Comparison of ENCODE assay signal across 1 cellular context in genomic region chr19:11293468-11294389, GRCh38.
TF ChIP-seq lines count a peak whose summit lies in the region.

No MANE protein-coding gene starts in this region.

TF ChIP-seq in HepG2, 621 proteins besides CTCF, POLR2A, EP300 and RAD21 (continued from another document and continues in another):
- TF ChIP-seq, protein P1, sequence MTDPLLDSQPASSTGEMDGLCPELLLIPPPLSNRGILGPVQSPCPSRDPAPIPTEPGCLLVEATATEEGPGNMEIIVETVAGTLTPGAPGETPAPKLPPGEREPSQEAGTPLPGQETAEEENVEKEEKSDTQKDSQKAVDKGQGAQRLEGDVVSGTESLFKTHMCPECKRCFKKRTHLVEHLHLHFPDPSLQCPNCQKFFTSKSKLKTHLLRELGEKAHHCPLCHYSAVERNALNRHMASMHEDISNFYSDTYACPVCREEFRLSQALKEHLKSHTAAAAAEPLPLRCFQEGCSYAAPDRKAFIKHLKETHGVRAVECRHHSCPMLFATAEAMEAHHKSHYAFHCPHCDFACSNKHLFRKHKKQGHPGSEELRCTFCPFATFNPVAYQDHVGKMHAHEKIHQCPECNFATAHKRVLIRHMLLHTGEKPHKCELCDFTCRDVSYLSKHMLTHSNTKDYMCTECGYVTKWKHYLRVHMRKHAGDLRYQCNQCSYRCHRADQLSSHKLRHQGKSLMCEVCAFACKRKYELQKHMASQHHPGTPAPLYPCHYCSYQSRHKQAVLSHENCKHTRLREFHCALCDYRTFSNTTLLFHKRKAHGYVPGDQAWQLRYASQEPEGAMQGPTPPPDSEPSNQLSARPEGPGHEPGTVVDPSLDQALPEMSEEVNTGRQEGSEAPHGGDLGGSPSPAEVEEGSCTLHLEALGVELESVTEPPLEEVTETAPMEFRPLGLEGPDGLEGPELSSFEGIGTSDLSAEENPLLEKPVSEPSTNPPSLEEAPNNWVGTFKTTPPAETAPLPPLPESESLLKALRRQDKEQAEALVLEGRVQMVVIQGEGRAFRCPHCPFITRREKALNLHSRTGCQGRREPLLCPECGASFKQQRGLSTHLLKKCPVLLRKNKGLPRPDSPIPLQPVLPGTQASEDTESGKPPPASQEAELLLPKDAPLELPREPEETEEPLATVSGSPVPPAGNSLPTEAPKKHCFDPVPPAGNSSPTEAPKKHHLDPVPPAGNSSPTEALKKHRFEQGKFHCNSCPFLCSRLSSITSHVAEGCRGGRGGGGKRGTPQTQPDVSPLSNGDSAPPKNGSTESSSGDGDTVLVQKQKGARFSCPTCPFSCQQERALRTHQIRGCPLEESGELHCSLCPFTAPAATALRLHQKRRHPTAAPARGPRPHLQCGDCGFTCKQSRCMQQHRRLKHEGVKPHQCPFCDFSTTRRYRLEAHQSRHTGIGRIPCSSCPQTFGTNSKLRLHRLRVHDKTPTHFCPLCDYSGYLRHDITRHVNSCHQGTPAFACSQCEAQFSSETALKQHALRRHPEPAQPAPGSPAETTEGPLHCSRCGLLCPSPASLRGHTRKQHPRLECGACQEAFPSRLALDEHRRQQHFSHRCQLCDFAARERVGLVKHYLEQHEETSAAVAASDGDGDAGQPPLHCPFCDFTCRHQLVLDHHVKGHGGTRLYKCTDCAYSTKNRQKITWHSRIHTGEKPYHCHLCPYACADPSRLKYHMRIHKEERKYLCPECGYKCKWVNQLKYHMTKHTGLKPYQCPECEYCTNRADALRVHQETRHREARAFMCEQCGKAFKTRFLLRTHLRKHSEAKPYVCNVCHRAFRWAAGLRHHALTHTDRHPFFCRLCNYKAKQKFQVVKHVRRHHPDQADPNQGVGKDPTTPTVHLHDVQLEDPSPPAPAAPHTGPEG (CRISPR knock-in tag; IDR thresholded peaks at IDR 0.05): peak; percentile 25; the same call in 1 of the 2 replicates
- no peak for TF ChIP-seq SP1 (IDR thresholded peaks at IDR 0.05)
- peak; percentile 65 for TF ChIP-seq SP1 (CRISPR knock-in tag; IDR thresholded peaks at IDR 0.05)
- no peak for TF ChIP-seq ZNF83 (CRISPR knock-in tag; IDR thresholded peaks at IDR 0.05; ENCODE audit: borderline replicate concordance)
- TF ChIP-seq, protein P2, sequence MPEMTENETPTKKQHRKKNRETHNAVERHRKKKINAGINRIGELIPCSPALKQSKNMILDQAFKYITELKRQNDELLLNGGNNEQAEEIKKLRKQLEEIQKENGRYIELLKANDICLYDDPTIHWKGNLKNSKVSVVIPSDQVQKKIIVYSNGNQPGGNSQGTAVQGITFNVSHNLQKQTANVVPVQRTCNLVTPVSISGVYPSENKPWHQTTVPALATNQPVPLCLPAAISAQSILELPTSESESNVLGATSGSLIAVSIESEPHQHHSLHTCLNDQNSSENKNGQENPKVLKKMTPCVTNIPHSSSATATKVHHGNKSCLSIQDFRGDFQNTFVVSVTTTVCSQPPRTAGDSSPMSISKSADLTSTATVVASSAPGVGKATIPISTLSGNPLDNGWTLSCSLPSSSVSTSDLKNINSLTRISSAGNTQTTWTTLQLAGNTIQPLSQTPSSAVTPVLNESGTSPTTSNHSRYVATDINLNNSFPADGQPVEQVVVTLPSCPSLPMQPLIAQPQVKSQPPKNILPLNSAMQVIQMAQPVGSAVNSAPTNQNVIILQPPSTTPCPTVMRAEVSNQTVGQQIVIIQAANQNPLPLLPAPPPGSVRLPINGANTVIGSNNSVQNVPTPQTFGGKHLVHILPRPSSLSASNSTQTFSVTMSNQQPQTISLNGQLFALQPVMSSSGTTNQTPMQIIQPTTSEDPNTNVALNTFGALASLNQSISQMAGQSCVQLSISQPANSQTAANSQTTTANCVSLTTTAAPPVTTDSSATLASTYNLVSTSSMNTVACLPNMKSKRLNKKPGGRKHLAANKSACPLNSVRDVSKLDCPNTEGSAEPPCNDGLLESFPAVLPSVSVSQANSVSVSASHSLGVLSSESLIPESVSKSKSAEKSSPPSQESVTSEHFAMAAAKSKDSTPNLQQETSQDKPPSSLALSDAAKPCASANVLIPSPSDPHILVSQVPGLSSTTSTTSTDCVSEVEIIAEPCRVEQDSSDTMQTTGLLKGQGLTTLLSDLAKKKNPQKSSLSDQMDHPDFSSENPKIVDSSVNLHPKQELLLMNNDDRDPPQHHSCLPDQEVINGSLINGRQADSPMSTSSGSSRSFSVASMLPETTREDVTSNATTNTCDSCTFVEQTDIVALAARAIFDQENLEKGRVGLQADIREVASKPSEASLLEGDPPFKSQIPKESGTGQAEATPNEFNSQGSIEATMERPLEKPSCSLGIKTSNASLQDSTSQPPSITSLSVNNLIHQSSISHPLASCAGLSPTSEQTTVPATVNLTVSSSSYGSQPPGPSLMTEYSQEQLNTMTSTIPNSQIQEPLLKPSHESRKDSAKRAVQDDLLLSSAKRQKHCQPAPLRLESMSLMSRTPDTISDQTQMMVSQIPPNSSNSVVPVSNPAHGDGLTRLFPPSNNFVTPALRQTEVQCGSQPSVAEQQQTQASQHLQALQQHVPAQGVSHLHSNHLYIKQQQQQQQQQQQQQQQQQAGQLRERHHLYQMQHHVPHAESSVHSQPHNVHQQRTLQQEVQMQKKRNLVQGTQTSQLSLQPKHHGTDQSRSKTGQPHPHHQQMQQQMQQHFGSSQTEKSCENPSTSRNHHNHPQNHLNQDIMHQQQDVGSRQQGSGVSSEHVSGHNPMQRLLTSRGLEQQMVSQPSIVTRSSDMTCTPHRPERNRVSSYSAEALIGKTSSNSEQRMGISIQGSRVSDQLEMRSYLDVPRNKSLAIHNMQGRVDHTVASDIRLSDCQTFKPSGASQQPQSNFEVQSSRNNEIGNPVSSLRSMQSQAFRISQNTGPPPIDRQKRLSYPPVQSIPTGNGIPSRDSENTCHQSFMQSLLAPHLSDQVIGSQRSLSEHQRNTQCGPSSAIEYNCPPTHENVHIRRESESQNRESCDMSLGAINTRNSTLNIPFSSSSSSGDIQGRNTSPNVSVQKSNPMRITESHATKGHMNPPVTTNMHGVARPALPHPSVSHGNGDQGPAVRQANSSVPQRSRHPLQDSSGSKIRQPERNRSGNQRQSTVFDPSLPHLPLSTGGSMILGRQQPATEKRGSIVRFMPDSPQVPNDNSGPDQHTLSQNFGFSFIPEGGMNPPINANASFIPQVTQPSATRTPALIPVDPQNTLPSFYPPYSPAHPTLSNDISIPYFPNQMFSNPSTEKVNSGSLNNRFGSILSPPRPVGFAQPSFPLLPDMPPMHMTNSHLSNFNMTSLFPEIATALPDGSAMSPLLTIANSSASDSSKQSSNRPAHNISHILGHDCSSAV (CRISPR knock-in tag; IDR thresholded peaks at IDR 0.05; ENCODE audit: borderline replicate concordance): no peak
- TF ChIP-seq, protein P3, sequence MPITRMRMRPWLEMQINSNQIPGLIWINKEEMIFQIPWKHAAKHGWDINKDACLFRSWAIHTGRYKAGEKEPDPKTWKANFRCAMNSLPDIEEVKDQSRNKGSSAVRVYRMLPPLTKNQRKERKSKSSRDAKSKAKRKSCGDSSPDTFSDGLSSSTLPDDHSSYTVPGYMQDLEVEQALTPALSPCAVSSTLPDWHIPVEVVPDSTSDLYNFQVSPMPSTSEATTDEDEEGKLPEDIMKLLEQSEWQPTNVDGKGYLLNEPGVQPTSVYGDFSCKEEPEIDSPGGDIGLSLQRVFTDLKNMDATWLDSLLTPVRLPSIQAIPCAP (CRISPR knock-in tag; IDR thresholded peaks at IDR 0.05; ENCODE audit: low read depth): no peak
- no peak for TF ChIP-seq ZNF3 (CRISPR knock-in tag; IDR thresholded peaks at IDR 0.05)
- no peak for TF ChIP-seq PREB (CRISPR knock-in tag; IDR thresholded peaks at IDR 0.05)
- TF ChIP-seq CREM (IDR thresholded peaks at IDR 0.05): 0 out of 2 replicates have a peak, but pooled peaks have one; percentile 25
- no peak; the same call in 1 of the 2 replicates for TF ChIP-seq CREM (CRISPR knock-in tag; IDR thresholded peaks at IDR 0.05)
- TF ChIP-seq SMAD3 (CRISPR knock-in tag; IDR thresholded peaks at IDR 0.05): 0 out of 2 replicates have a peak, but pooled peaks have one; percentile 41
- peak; percentile 33; the same call in 1 of the 2 replicates for TF ChIP-seq ZMYM4 (CRISPR knock-in tag; IDR thresholded peaks at IDR 0.05)
- TF ChIP-seq SMYD3 (CRISPR knock-in tag; IDR thresholded peaks at IDR 0.05): no peak
- TF ChIP-seq ZC3H13 (CRISPR knock-in tag; IDR thresholded peaks at IDR 0.05): no peak
- peak; percentile 42; the same call in 1 of the 2 replicates for TF ChIP-seq FOXA3 (CRISPR knock-in tag; IDR thresholded peaks at IDR 0.05)
- TF ChIP-seq, protein P4, sequence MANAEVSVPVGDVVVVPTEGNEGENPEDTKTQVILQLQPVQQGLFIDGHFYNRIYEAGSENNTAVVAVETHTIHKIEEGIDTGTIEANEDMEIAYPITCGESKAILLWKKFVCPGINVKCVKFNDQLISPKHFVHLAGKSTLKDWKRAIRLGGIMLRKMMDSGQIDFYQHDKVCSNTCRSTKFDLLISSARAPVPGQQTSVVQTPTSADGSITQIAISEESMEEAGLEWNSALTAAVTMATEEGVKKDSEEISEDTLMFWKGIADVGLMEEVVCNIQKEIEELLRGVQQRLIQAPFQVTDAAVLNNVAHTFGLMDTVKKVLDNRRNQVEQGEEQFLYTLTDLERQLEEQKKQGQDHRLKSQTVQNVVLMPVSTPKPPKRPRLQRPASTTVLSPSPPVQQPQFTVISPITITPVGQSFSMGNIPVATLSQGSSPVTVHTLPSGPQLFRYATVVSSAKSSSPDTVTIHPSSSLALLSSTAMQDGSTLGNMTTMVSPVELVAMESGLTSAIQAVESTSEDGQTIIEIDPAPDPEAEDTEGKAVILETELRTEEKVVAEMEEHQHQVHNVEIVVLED (CRISPR knock-in tag; IDR thresholded peaks at IDR 0.05; ENCODE audit: borderline replicate concordance): peak; percentile 47; the same call in 1 of the 2 replicates
- TF ChIP-seq RCOR2 (CRISPR knock-in tag; IDR thresholded peaks at IDR 0.05): no peak
- peak; percentile 16; the same call in 1 of the 2 replicates for TF ChIP-seq TFAP4 (IDR thresholded peaks at IDR 0.05; ENCODE audit: borderline replicate concordance, low read depth)
- no peak for TF ChIP-seq ZBTB42 (CRISPR knock-in tag; IDR thresholded peaks at IDR 0.05)
- TF ChIP-seq ZNF225 (CRISPR knock-in tag; IDR thresholded peaks at IDR 0.05): no peak
- TF ChIP-seq BRCA1 (CRISPR knock-in tag; IDR thresholded peaks at IDR 0.05): no peak
- TF ChIP-seq, protein P5, sequence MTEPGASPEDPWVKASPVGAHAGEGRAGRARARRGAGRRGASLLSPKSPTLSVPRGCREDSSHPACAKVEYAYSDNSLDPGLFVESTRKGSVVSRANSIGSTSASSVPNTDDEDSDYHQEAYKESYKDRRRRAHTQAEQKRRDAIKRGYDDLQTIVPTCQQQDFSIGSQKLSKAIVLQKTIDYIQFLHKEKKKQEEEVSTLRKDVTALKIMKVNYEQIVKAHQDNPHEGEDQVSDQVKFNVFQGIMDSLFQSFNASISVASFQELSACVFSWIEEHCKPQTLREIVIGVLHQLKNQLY (CRISPR knock-in tag; IDR thresholded peaks at IDR 0.05): no peak
- TF ChIP-seq RXRB (CRISPR knock-in tag; IDR thresholded peaks at IDR 0.05; ENCODE audit: borderline replicate concordance): no peak
- TF ChIP-seq, protein P6, sequence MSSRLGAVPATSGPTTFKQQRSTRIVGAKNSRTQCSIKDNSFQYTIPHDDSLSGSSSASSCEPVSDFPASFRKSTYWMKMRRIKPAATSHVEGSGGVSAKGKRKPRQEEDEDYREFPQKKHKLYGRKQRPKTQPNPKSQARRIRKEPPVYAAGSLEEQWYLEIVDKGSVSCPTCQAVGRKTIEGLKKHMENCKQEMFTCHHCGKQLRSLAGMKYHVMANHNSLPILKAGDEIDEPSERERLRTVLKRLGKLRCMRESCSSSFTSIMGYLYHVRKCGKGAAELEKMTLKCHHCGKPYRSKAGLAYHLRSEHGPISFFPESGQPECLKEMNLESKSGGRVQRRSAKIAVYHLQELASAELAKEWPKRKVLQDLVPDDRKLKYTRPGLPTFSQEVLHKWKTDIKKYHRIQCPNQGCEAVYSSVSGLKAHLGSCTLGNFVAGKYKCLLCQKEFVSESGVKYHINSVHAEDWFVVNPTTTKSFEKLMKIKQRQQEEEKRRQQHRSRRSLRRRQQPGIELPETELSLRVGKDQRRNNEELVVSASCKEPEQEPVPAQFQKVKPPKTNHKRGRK (CRISPR knock-in tag; IDR thresholded peaks at IDR 0.05): no peak
- no peak for TF ChIP-seq ZNF597 (CRISPR knock-in tag; IDR thresholded peaks at IDR 0.05)
- TF ChIP-seq ZMYM3 (CRISPR knock-in tag; IDR thresholded peaks at IDR 0.05): peak; percentile 68; the same call in 1 of the 2 replicates
- no peak for TF ChIP-seq POLR2AphosphoS5 (IDR thresholded peaks at IDR 0.05; ENCODE audit: low read depth, low read length)
- peak; percentile 47; the same call in 1 of the 2 replicates for TF ChIP-seq CEBPG (CRISPR knock-in tag; IDR thresholded peaks at IDR 0.05)
- TF ChIP-seq HES4 (CRISPR knock-in tag; IDR thresholded peaks at IDR 0.05; ENCODE audit: borderline replicate concordance): no peak
- TF ChIP-seq KMT2A (CRISPR knock-in tag; IDR thresholded peaks at IDR 0.05): 0 out of 2 replicates have a peak, but pooled peaks have one; percentile 20
- no peak for TF ChIP-seq CREB1 (IDR thresholded peaks at IDR 0.05)
- TF ChIP-seq CREB1 (CRISPR knock-in tag; IDR thresholded peaks at IDR 0.05): peak; percentile 27; the same call in 1 of the 2 replicates
- peak; percentile 79; the same call in 1 of the 2 replicates for TF ChIP-seq ZNF788 (CRISPR knock-in tag; IDR thresholded peaks at IDR 0.05; ENCODE audit: borderline replicate concordance)
- no peak for TF ChIP-seq TOE1 (CRISPR knock-in tag; IDR thresholded peaks at IDR 0.05)
- TF ChIP-seq, protein P7, sequence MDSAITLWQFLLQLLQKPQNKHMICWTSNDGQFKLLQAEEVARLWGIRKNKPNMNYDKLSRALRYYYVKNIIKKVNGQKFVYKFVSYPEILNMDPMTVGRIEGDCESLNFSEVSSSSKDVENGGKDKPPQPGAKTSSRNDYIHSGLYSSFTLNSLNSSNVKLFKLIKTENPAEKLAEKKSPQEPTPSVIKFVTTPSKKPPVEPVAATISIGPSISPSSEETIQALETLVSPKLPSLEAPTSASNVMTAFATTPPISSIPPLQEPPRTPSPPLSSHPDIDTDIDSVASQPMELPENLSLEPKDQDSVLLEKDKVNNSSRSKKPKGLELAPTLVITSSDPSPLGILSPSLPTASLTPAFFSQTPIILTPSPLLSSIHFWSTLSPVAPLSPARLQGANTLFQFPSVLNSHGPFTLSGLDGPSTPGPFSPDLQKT (CRISPR knock-in tag; IDR thresholded peaks at IDR 0.05; ENCODE audit: borderline replicate concordance): no peak
